1 cellular context compared by ENCODE assay signal in genomic region chr10:125136087-125136486, GRCh38.
TF ChIP-seq lines count a peak whose summit lies in the region.

No MANE protein-coding gene starts in this region.

TF ChIP-seq in IMR-90, 13 proteins besides CTCF, POLR2A, EP300 and RAD21:
- TF ChIP-seq RFX5 (IDR thresholded peaks at IDR 0.05; ENCODE audit: low read depth, low read length), result no peak
